Comparison of ENCODE assay signal across 32 cellular contexts in genomic region chr2:172765664-172766063, GRCh38. TPM values are rescaled to one million over a fixed set of nuclear protein-coding genes. Genes with fewer than 3 reads are reported as not detected.
"Had no signal": no experiment of that assay in that cellular context is flagged by ENCODE, and none has a peak within 500 bp of the region (broad histone marks: within the 10 kb centered on the region; RNA-seq: fewer than 3 reads in every experiment).

No MANE protein-coding gene starts in this region.

- H3K4me1 Mint-ChIP-seq: activated B cell treated with CpG ODN at 0.5 μM for 24 hours; activated T-helper 17 cell treated with anti-CD3 and anti-CD28 coated beads, Interleukin-2, amount 50 U/mL, for 72 hours; central memory CD8-positive, alpha-beta T cell; endodermal cell; T-helper 17 cell had no signal

- H3K27ac Mint-ChIP-seq: activated B cell treated with CpG ODN at 0.5 μM for 24 hours; activated CD8-positive, alpha-beta T cell treated with anti-CD3 and anti-CD28 coated beads for 36 hours; activated naive CD8-positive, alpha-beta T cell; activated T-helper 17 cell treated with anti-CD3 and anti-CD28 coated beads, Interleukin-2, amount 50 U/mL, for 72 hours; dendritic cell treated with granulocyte-macrophage colony-stimulating factor and Interleukin-4, amounts not matched to agents 40 ng/mL and 50 ng/mL, for 4 days; endodermal cell; T-helper 17 cell; T-helper 2 cell treated with Interferon-gamma antibody and Interleukin-4, amounts not matched to agents 5 μg/mL and 100 μg/mL, for 36 hours had no signal

- H3K4me3 Mint-ChIP-seq: activated B cell treated with CpG ODN at 0.5 μM for 24 hours; activated CD8-positive, alpha-beta T cell treated with anti-CD3 and anti-CD28 coated beads for 36 hours; activated naive CD8-positive, alpha-beta T cell; activated T-cell treated with anti-CD3 and anti-CD28 coated beads, Interleukin-2, amount 50 U/mL, for 4 hours; activated T-helper 17 cell treated with anti-CD3 and anti-CD28 coated beads, Interleukin-2, amount 50 U/mL, for 72 hours; central memory CD8-positive, alpha-beta T cell; dendritic cell treated with granulocyte-macrophage colony-stimulating factor and Interleukin-4, amounts not matched to agents 40 ng/mL and 50 ng/mL, for 4 days; endodermal cell; T-helper 17 cell; T-helper 2 cell treated with Interferon-gamma antibody and Interleukin-4, amounts not matched to agents 5 μg/mL and 100 μg/mL, for 36 hours had no signal

- FAIRE-seq: astrocyte, bronchial epithelial cell, frontal cortex had no signal

- ATAC-seq: activated CD4-positive, CD25-positive, alpha-beta regulatory T cell treated with anti-CD3 and anti-CD28 coated beads, Interleukin-2, amount 50 U/mL, for 24 hours; activated CD8-positive, alpha-beta T cell treated with anti-CD3 and anti-CD28 coated beads for 36 hours; activated T-cell treated with anti-CD3 and anti-CD28 coated beads, Interleukin-2, amount 50 U/mL, for 4 hours; activated T-helper 17 cell treated with anti-CD3 and anti-CD28 coated beads, Interleukin-2, amount 50 U/mL, for 72 hours; esophagus mucosa; T-helper 17 cell had no signal

- H3K27ac ChIP-seq: brain microvascular endothelial cell, coronary artery, dorsolateral prefrontal cortex, WERI-Rb-1 had no signal

- H3K27me3 ChIP-seq: brain microvascular endothelial cell, dorsolateral prefrontal cortex had no signal

- H3K4me3 ChIP-seq: coronary artery, dorsolateral prefrontal cortex had no signal

- DNase-seq: activated B cell treated with CpG ODN at 0.5 μM for 24 hours; activated CD4-positive, alpha-beta T cell treated with anti-CD3 and anti-CD28 coated beads for 48 hours; activated CD4-positive, alpha-beta T cell treated with anti-CD3 and anti-CD28 coated beads, Interleukin-2, amount 50 U/mL, for 1 hour; activated CD4-positive, alpha-beta T cell treated with anti-CD3 and anti-CD28 coated beads, Interleukin-2, amount 50 U/mL, for 48 hours; activated CD8-positive, alpha-beta memory T cell treated with anti-CD3 and anti-CD28 coated beads for 24 hours; activated CD8-positive, alpha-beta T cell treated with anti-CD3 and anti-CD28 coated beads for 36 hours; activated effector memory CD4-positive, alpha-beta T cell treated with Interleukin-2 at 50 U/mL for 16 hours; activated gamma-delta T cell treated with Interleukin-2 at 50 U/mL for 16 hours; activated naive CD4-positive, alpha-beta T cell treated with anti-CD3 and anti-CD28 coated beads, Interleukin-2, amount 50 U/mL, for 16 hours; activated naive CD4-positive, alpha-beta T cell treated with Interleukin-2 at 50 U/mL for 16 hours; activated T-cell treated with anti-CD3 and anti-CD28 coated beads, Interleukin-2, amount 50 U/mL, for 4 hours; brain microvascular endothelial cell; dorsolateral prefrontal cortex; effector memory CD4-positive, alpha-beta T cell; endodermal cell; foreskin fibroblast; head of caudate nucleus; T-helper 1 cell; T-helper 17 cell; T1000; WERI-Rb-1 had no signal

- H3K36me3 ChIP-seq: brain microvascular endothelial cell, WERI-Rb-1 had no signal

RNA-seq across cellular contexts. Expression of gene RAPGEF4, which starts 30.0 kb away (rescaled TPM):
- total RNA-seq: activated B cell treated with CpG ODN at 0.5 μM for 24 hours had no signal
